In the genomic region with DNA sequence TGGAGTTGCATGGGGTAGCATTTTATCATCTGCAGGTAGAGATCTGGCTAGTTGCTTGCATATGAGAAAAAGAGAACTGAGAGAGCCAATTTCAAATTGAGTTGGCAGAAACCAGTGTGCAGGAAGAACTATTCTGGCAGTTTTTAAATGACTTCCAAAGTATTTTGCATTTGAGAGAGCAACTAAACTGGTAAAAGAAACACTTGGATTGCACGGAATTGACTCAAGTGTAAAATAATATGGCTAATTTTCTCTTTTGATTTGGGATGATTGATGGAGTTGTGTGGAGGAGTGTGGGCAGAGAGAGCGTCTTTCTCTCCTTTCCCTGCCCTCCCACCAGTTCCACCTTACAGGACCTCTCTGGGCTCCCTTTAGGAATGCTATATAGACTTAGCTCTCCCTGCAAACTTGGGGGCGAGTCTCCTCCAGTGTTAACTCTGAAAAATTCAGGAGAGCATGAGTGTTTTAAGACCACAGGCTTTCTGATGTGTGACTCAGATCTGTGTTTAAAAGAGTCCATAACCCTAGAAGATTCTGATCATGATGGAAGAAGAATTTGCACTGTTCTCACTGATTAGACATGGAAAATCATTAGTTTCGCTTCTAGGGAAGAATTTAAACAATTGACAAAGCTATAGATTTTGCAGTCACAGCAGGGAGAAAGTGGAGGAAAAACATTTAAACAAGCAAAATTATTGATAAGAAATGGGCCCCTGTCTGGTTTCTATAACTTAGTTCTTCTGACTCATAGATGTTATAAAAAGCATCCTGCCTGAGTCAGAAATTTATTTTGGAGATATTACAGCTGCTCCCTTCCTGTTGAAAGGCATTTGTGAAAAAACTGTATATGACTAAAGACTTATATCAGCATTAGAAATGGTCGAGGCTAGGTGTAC, we compare ENCODE assay signal across 8 cellular contexts. TPM values are rescaled to one million over a fixed set of nuclear protein-coding genes. Genes with fewer than 3 reads are reported as not detected.
DNase-seq lines count a peak whose midpoint lies in the region; ATAC-seq and TF ChIP-seq lines count a peak whose summit lies in the region.

No MANE protein-coding gene starts in this region.

- CTCF ChIA-PET in PC-3 (lab: Charles Lee): no interaction called here

- no peaks in the 10 kb centered on the region for H3K27me3 ChIP-seq in PC-3 (ENCODE audit: low read length)
- no peaks in the 10 kb centered on the region for H3K27me3 ChIP-seq in spleen (replicated peaks in 1 of 7)

- peak overlapping the region; percentile 71 for H3K9ac ChIP-seq in PC-3 (ENCODE audit: low read length)

- BruUV-seq in PC-3 (replicated peaks; lab: Mats Ljungman, UMichigan): no TSS peak

- H3K4me2 ChIP-seq in PC-3 (ENCODE audit: low read length): peak overlapping the region; percentile 84

- H3K79me2 ChIP-seq in PC-3 (ENCODE audit: low read length): no peaks in the 10 kb centered on the region

- H3K9me3 ChIP-seq in PC-3 (ENCODE audit: low read length) (no peaks in the 10 kb centered on the region), spleen (peaks cover 0 to 16% (median 3%) of the 10 kb centered on the region in 8 donors)

- peaks cover 15% of the 10 kb centered on the region for H3F3A ChIP-seq in PC-3 (ENCODE audit: low read length, unreplicated experiment)

- POLR2A ChIA-PET in PC-3 (lab: Charles Lee; ENCODE audit: unreplicated experiment): interaction anchor here (0.6 kb wide), 1 partner anchor 177 kb away, joined by 3 read pairs; no protein-coding TSS in a partner anchor

- DNase-seq in PC-3 (peak; percentile 92), foreskin melanocyte (peak; percentile 81), SKM-1 (lab: John Stamatoyannopoulos, UW; ENCODE audit: unreplicated experiment) (no peak), GM19238 (ENCODE audit: insufficient read length, low spot score) (no peak), spleen (no peak), 8988T (no peak)

- ATAC-seq in GM18868 (IDR thresholded peaks at IDR 0.05; ENCODE audit: unreplicated experiment): peak; percentile 83
- peak; percentile 80 for ATAC-seq in HG02642 (IDR thresholded peaks at IDR 0.05; ENCODE audit: poor library complexity, unreplicated experiment)
- ATAC-seq in PC-3: peak; percentile 64

- H3K4me1 ChIP-seq in PC-3 (ENCODE audit: insufficient read depth, low read length): peaks cover 37% of the 10 kb centered on the region
- H3K4me1 ChIP-seq in spleen: peaks cover 0 to 4% (median 0%) of the 10 kb centered on the region in 6 donors

- H3K4me3 ChIP-seq in PC-3 (ENCODE audit: low read length) (peak overlapping the region; percentile 47), spleen (no peak overlapping the region)

- H3K9me2 ChIP-seq in PC-3 (replicated peaks; ENCODE audit: low read length): no peaks in the 10 kb centered on the region

- no peak for TF ChIP-seq POLR2A in spleen (IDR thresholded peaks at IDR 0.05)

- WGBS in spleen, 5 donors: 47 to 80% (median 59%) methylated on average over 5 of the region's 5 CpGs

- intact Hi-C loops in PC-3 (cut with micrococcal nuclease) (loop anchor here (2.0 kb wide), 2 partner anchors 24 to 92 kb away; a partner anchor contains a TSS), spleen (cut with DNase I; ENCODE audit: low total_unique reads) (no loop called here)

- TF ChIP-seq CTCF in PC-3 (conservative IDR thresholded peaks at IDR 0.05; ENCODE audit: low read depth, low read length) (no peak), spleen (IDR thresholded peaks at IDR 0.05 in 8 of 11, conservative IDR thresholded peaks at IDR 0.05 in 3 of 11) (no peak)

- H3K27ac ChIP-seq in PC-3 (ENCODE audit: low read length) (peak overlapping the region; percentile 97), spleen (no peak overlapping the region)

- H2AFZ ChIP-seq in PC-3 (ENCODE audit: low read length): peak overlapping the region; percentile 71

- H3K36me3 ChIP-seq in PC-3 (ENCODE audit: low read depth, low read length): no peaks in the 10 kb centered on the region
- no peaks in the 10 kb centered on the region for H3K36me3 ChIP-seq in spleen

- no peaks in the 10 kb centered on the region for H4K20me1 ChIP-seq in PC-3 (ENCODE audit: low read length)

RNA-seq across cellular contexts. Expression of a gene that starts 24.9 kb away (rescaled TPM):
- total RNA-seq in PC-3 (2014; rRNA removed) (3.7 and 5.9 TPM in 2 replicates), spleen (10 to 100 TPM; 28.3 to 43.3 (median 38.8) TPM)
- polyA plus RNA-seq in spleen: 10 to 100 TPM in 1 of 3 donors, 1 to 10 TPM in 2; 7.0 to 11.6 (median 9.7) TPM

Comparison
In these comparisons a context has a peak if more than half of its experiments do, and no peak if none do; other contexts are left out.
1. DNase-seq: peak in PC-3 (single experiment) and foreskin melanocyte (single experiment); none in SKM-1 (single experiment), GM19238 (single experiment), spleen (single experiment) and 8988T (single experiment).
2. Peak in every context shown above with its lines, with median percentiles within 50 percentile points of each other: ATAC-seq.